In genomic region chr1:202348509-202349262, GRCh38 we compare ENCODE assay signal across 1 cellular context.
A peak's percentile ranks its signal among the peaks of the same experiment; 100 is the strongest.
TF ChIP-seq lines count a peak whose summit lies in the region.

Gene PPP1R12B (plus strand): TSS chr1:202348699. CDS start chr1:202348852, 153 bp downstream.

TF ChIP-seq in HepG2, 621 proteins besides CTCF, POLR2A, EP300 and RAD21 (continued from another document and continues in another):
- TF ChIP-seq CREB1 (IDR thresholded peaks at IDR 0.05) = peak; percentile 84
- peak; percentile 98 for TF ChIP-seq CREB1 (CRISPR knock-in tag; IDR thresholded peaks at IDR 0.05)
- peak; percentile 97 for TF ChIP-seq TAF1 (CRISPR knock-in tag; IDR thresholded peaks at IDR 0.05)
- peak; percentile 95 for TF ChIP-seq RXRA (CRISPR knock-in tag; IDR thresholded peaks at IDR 0.05)
- TF ChIP-seq MED1 (CRISPR knock-in tag; IDR thresholded peaks at IDR 0.05) = peak; percentile 49; the same call in 1 of the 2 replicates
- TF ChIP-seq ZNF777 (CRISPR knock-in tag; IDR thresholded peaks at IDR 0.05) = no peak
- peak; percentile 72; the same call in 1 of the 2 replicates for TF ChIP-seq ZSCAN29 (CRISPR knock-in tag; conservative IDR thresholded peaks at IDR 0.05)
- no peak for TF ChIP-seq ZNF556 (CRISPR knock-in tag; IDR thresholded peaks at IDR 0.05; ENCODE audit: borderline replicate concordance)
- TF ChIP-seq, protein P1, sequence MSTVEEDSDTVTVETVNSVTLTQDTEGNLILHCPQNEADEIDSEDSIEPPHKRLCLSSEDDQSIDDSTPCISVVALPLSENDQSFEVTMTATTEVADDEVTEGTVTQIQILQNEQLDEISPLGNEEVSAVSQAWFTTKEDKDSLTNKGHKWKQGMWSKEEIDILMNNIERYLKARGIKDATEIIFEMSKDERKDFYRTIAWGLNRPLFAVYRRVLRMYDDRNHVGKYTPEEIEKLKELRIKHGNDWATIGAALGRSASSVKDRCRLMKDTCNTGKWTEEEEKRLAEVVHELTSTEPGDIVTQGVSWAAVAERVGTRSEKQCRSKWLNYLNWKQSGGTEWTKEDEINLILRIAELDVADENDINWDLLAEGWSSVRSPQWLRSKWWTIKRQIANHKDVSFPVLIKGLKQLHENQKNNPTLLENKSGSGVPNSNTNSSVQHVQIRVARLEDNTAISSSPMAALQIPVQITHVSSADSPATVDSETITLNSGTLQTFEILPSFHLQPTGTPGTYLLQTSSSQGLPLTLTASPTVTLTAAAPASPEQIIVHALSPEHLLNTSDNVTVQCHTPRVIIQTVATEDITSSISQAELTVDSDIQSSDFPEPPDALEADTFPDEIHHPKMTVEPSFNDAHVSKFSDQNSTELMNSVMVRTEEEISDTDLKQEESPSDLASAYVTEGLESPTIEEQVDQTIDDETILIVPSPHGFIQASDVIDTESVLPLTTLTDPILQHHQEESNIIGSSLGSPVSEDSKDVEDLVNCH (CRISPR knock-in tag; IDR thresholded peaks at IDR 0.05) = no peak
- TF ChIP-seq ZNF703 (CRISPR knock-in tag; IDR thresholded peaks at IDR 0.05; ENCODE audit: borderline replicate concordance) = 0 out of 2 replicates have a peak, but pooled peaks have one; percentile 45
- no peak for TF ChIP-seq ZNF564 (CRISPR knock-in tag; IDR thresholded peaks at IDR 0.05)
- TF ChIP-seq ZNF256 (CRISPR knock-in tag; conservative IDR thresholded peaks at IDR 0.05) = no peak
- peak; percentile 76 for TF ChIP-seq ERF (CRISPR knock-in tag; IDR thresholded peaks at IDR 0.05)
- TF ChIP-seq, protein P2, sequence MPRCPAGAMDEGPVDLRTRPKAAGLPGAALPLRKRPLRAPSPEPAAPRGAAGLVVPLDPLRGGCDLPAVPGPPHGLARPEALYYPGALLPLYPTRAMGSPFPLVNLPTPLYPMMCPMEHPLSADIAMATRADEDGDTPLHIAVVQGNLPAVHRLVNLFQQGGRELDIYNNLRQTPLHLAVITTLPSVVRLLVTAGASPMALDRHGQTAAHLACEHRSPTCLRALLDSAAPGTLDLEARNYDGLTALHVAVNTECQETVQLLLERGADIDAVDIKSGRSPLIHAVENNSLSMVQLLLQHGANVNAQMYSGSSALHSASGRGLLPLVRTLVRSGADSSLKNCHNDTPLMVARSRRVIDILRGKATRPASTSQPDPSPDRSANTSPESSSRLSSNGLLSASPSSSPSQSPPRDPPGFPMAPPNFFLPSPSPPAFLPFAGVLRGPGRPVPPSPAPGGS (CRISPR knock-in tag; IDR thresholded peaks at IDR 0.05) = peak; percentile 91
- TF ChIP-seq SATB2 (CRISPR knock-in tag; IDR thresholded peaks at IDR 0.05) = no peak
- TF ChIP-seq HMG20A (CRISPR knock-in tag; IDR thresholded peaks at IDR 0.05; ENCODE audit: borderline replicate concordance) = no peak
- 0 out of 2 replicates have a peak, but pooled peaks have one; percentile 44 for TF ChIP-seq ZNF670 (CRISPR knock-in tag; IDR thresholded peaks at IDR 0.05; ENCODE audit: borderline replicate concordance)
- TF ChIP-seq, protein P3, sequence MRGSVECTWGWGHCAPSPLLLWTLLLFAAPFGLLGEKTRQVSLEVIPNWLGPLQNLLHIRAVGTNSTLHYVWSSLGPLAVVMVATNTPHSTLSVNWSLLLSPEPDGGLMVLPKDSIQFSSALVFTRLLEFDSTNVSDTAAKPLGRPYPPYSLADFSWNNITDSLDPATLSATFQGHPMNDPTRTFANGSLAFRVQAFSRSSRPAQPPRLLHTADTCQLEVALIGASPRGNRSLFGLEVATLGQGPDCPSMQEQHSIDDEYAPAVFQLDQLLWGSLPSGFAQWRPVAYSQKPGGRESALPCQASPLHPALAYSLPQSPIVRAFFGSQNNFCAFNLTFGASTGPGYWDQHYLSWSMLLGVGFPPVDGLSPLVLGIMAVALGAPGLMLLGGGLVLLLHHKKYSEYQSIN (CRISPR knock-in tag; IDR thresholded peaks at IDR 0.05; ENCODE audit: borderline replicate concordance) = no peak
- peak; percentile 36; the same call in 1 of the 2 replicates for TF ChIP-seq ZNF292 (CRISPR knock-in tag; IDR thresholded peaks at IDR 0.05; ENCODE audit: borderline replicate concordance, low read depth)
- TF ChIP-seq ZNF570 (CRISPR knock-in tag; IDR thresholded peaks at IDR 0.05; ENCODE audit: borderline replicate concordance) = no peak
- TF ChIP-seq RXRB (CRISPR knock-in tag; IDR thresholded peaks at IDR 0.05; ENCODE audit: borderline replicate concordance) = peak; percentile 96; the same call in 1 of the 2 replicates
- TF ChIP-seq, protein P4, sequence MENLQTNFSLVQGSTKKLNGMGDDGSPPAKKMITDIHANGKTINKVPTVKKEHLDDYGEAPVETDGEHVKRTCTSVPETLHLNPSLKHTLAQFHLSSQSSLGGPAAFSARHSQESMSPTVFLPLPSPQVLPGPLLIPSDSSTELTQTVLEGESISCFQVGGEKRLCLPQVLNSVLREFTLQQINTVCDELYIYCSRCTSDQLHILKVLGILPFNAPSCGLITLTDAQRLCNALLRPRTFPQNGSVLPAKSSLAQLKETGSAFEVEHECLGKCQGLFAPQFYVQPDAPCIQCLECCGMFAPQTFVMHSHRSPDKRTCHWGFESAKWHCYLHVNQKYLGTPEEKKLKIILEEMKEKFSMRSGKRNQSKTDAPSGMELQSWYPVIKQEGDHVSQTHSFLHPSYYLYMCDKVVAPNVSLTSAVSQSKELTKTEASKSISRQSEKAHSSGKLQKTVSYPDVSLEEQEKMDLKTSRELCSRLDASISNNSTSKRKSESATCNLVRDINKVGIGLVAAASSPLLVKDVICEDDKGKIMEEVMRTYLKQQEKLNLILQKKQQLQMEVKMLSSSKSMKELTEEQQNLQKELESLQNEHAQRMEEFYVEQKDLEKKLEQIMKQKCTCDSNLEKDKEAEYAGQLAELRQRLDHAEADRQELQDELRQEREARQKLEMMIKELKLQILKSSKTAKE (CRISPR knock-in tag; IDR thresholded peaks at IDR 0.05; ENCODE audit: borderline replicate concordance) = no peak
- no peak for TF ChIP-seq MAFG (CRISPR knock-in tag; IDR thresholded peaks at IDR 0.05)
- TF ChIP-seq CBX1 (IDR thresholded peaks at IDR 0.05; ENCODE audit: low read depth) = no peak
- TF ChIP-seq ZNF770 (CRISPR knock-in tag; IDR thresholded peaks at IDR 0.05) = 0 out of 2 replicates have a peak, but pooled peaks have one; percentile 18
- no peak for TF ChIP-seq SIN3A (IDR thresholded peaks at IDR 0.05; ENCODE audit: borderline replicate concordance, low read depth, low read length)
- TF ChIP-seq ZNF260 (CRISPR knock-in tag; IDR thresholded peaks at IDR 0.05; ENCODE audit: borderline replicate concordance, low read depth) = no peak
- no peak for TF ChIP-seq ZNF563 (CRISPR knock-in tag; IDR thresholded peaks at IDR 0.05)
- TF ChIP-seq, protein P5, sequence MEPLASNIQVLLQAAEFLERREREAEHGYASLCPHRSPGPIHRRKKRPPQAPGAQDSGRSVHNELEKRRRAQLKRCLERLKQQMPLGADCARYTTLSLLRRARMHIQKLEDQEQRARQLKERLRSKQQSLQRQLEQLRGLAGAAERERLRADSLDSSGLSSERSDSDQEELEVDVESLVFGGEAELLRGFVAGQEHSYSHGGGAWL (CRISPR knock-in tag; IDR thresholded peaks at IDR 0.05) = peak; percentile 71
- TF ChIP-seq LCORL (IDR thresholded peaks at IDR 0.05) = no peak
- TF ChIP-seq LCORL (CRISPR knock-in tag; IDR thresholded peaks at IDR 0.05) = no peak
- TF ChIP-seq ZBTB40 (IDR thresholded peaks at IDR 0.05) = no peak
- TF ChIP-seq ZBTB40 (CRISPR knock-in tag; IDR thresholded peaks at IDR 0.05) = peak; percentile 23; the same call in 1 of the 2 replicates
- TF ChIP-seq ZNF557 (CRISPR knock-in tag; IDR thresholded peaks at IDR 0.05) = no peak
- TF ChIP-seq ZSCAN20 (CRISPR knock-in tag; IDR thresholded peaks at IDR 0.05; ENCODE audit: borderline replicate concordance) = 0 out of 2 replicates have a peak, but pooled peaks have one; percentile 35
- no peak for TF ChIP-seq ZNF484 (CRISPR knock-in tag; IDR thresholded peaks at IDR 0.05; ENCODE audit: borderline replicate concordance, low read depth)
- TF ChIP-seq, protein P6, sequence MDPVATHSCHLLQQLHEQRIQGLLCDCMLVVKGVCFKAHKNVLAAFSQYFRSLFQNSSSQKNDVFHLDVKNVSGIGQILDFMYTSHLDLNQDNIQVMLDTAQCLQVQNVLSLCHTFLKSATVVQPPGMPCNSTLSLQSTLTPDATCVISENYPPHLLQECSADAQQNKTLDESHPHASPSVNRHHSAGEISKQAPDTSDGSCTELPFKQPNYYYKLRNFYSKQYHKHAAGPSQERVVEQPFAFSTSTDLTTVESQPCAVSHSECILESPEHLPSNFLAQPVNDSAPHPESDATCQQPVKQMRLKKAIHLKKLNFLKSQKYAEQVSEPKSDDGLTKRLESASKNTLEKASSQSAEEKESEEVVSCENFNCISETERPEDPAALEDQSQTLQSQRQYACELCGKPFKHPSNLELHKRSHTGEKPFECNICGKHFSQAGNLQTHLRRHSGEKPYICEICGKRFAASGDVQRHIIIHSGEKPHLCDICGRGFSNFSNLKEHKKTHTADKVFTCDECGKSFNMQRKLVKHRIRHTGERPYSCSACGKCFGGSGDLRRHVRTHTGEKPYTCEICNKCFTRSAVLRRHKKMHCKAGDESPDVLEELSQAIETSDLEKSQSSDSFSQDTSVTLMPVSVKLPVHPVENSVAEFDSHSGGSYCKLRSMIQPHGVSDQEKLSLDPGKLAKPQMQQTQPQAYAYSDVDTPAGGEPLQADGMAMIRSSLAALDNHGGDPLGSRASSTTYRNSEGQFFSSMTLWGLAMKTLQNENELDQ (CRISPR knock-in tag; IDR thresholded peaks at IDR 0.05; ENCODE audit: borderline replicate concordance) = no peak
- TF ChIP-seq U2AF1 (optimal IDR thresholded peaks at IDR 0.05; ENCODE audit: low read depth, low read length) = no peak
- no peak for TF ChIP-seq SMAD9 (CRISPR knock-in tag; IDR thresholded peaks at IDR 0.05)
- no peak for TF ChIP-seq ZNF788 (CRISPR knock-in tag; IDR thresholded peaks at IDR 0.05; ENCODE audit: borderline replicate concordance)
- TF ChIP-seq BHLHE40 (IDR thresholded peaks at IDR 0.05; ENCODE audit: low read length) = peak; percentile 72; the same call in 1 of the 2 replicates
- peak; percentile 83 for TF ChIP-seq RBM39 (IDR thresholded peaks at IDR 0.05; ENCODE audit: low read depth, low read length, poor library complexity, severe bottlenecking)
- 0 out of 2 replicates have a peak, but pooled peaks have one; percentile 37 for TF ChIP-seq ZNF766 (CRISPR knock-in tag; IDR thresholded peaks at IDR 0.05; ENCODE audit: borderline replicate concordance)
